In the genomic region with DNA sequence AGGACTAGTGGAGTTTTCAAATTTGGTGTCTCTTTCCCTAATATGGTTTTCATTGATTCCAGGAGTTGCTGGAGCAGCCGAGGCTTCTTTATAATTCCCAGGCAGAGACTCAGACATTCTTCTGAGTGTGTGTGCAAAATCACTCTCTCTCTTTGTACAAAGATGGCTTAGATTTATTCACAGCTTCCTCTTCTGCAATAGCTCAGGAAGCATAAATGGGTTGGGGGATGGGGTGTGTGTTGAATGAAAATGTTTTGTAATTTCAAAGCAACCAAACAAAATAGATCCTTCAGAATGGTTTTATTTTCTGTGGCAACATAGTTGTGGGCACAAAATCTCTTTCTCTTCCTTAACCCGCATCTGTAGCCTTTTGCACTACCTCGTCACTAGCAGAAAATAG, we compare ENCODE assay signal across 1 cellular context.
TF ChIP-seq lines count a peak whose summit lies in the region.

No MANE protein-coding gene starts in this region.

TF ChIP-seq in GM23338, 12 proteins besides CTCF, POLR2A, EP300 and RAD21 (continued from another document):
- TF ChIP-seq EZH2 (IDR thresholded peaks at IDR 0.05; ENCODE audit: low read depth, unreplicated experiment): no peak
